Comparison of ENCODE assay signal across 2 cellular contexts in genomic region chr2:26182441-26182840, GRCh38.
TF ChIP-seq lines count a peak whose summit lies in the region.

No MANE protein-coding gene starts in this region.

TF ChIP-seq in SK-N-SH treated with all-trans-retinoic acid at 6 μM for 48 hours, 23 proteins besides CTCF, POLR2A, EP300 and RAD21 (continued from another document):
- TF ChIP-seq, protein P1, sequence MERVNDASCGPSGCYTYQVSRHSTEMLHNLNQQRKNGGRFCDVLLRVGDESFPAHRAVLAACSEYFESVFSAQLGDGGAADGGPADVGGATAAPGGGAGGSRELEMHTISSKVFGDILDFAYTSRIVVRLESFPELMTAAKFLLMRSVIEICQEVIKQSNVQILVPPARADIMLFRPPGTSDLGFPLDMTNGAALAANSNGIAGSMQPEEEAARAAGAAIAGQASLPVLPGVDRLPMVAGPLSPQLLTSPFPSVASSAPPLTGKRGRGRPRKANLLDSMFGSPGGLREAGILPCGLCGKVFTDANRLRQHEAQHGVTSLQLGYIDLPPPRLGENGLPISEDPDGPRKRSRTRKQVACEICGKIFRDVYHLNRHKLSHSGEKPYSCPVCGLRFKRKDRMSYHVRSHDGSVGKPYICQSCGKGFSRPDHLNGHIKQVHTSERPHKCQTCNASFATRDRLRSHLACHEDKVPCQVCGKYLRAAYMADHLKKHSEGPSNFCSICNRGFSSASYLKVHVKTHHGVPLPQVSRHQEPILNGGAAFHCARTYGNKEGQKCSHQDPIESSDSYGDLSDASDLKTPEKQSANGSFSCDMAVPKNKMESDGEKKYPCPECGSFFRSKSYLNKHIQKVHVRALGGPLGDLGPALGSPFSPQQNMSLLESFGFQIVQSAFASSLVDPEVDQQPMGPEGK (CRISPR knock-in tag; IDR thresholded peaks at IDR 0.05; ENCODE audit: borderline replicate concordance) = no peak
- TF ChIP-seq SNAI2 (CRISPR knock-in tag; IDR thresholded peaks at IDR 0.05) (no peak), GLIS3 (CRISPR knock-in tag; IDR thresholded peaks at IDR 0.05) (no peak), ZC3H10 (CRISPR knock-in tag; IDR thresholded peaks at IDR 0.05) (no peak), CSRNP3 (CRISPR knock-in tag; IDR thresholded peaks at IDR 0.05) (no peak), ISL1 (CRISPR knock-in tag; IDR thresholded peaks at IDR 0.05) (no peak), CSDC2 (CRISPR knock-in tag; IDR thresholded peaks at IDR 0.05) (no peak), ZNF8 (CRISPR knock-in tag; IDR thresholded peaks at IDR 0.05) (no peak), OSR1 (CRISPR knock-in tag; IDR thresholded peaks at IDR 0.05) (no peak), RARB (CRISPR knock-in tag; IDR thresholded peaks at IDR 0.05) (no peak), ZNF70 (CRISPR knock-in tag; IDR thresholded peaks at IDR 0.05) (no peak)

TF ChIP-seq in HEK293, 187 proteins besides CTCF, POLR2A, EP300 and RAD21 (continued from another document):
- no peak for TF ChIP-seq PRDM10 (tag by site-specific recombination; IDR thresholded peaks at IDR 0.05)
TF ChIP-seq in HEK293: peak in this region for 1.
